20 cellular contexts compared by ENCODE assay signal in genomic region chr1:78440381-78440793, GRCh38. TPM values are rescaled to one million over a fixed set of nuclear protein-coding genes. Genes with fewer than 3 reads are reported as not detected.
DNase-seq lines count a peak whose midpoint lies in the region; ATAC-seq and TF ChIP-seq lines count a peak whose summit lies in the region.
"Had no signal": no experiment of that assay in that cellular context is flagged by ENCODE, and none has a peak within 500 bp of the region (broad histone marks: within the 10 kb centered on the region; RNA-seq: fewer than 3 reads in every experiment).

No MANE protein-coding gene starts in this region.

- ATAC-seq in HG03196 (IDR thresholded peaks at IDR 0.05; ENCODE audit: unreplicated experiment) (no peak), HG02870 (IDR thresholded peaks at IDR 0.05; ENCODE audit: unreplicated experiment) (no peak), heart right ventricle (no peak)
- ATAC-seq: activated T-cell treated with anti-CD3 and anti-CD28 coated beads, Interleukin-2, amount 50 U/mL, for 4 hours; T-helper 17 cell had no signal

- TF ChIP-seq CTCF in HFF-Myc (IDR thresholded peaks at IDR 0.05; ENCODE audit: low read depth, low read length, missing control alignments) = no peak
- no peak for TF ChIP-seq CTCF in heart right ventricle (IDR thresholded peaks at IDR 0.05)

- H3K27me3 ChIP-seq in heart right ventricle = no peaks in the 10 kb centered on the region
- H3K27me3 ChIP-seq: colonic mucosa, sigmoid colon, upper lobe of left lung had no signal

- H3K4me3 ChIP-seq in HFF-Myc (replicated peaks; ENCODE audit: low read depth, low read length) (no peak overlapping the region), heart right ventricle (no peak overlapping the region)
- H3K4me3 ChIP-seq: colonic mucosa, sigmoid colon, upper lobe of left lung had no signal

- H3K36me3 ChIP-seq in heart right ventricle = no peaks in the 10 kb centered on the region
- H3K36me3 ChIP-seq: colonic mucosa, sigmoid colon, upper lobe of left lung had no signal

- WGBS in heart right ventricle, 2 donors = 51 to 52% methylated on average over 2 of the region's 2 CpGs

- no peaks in the 10 kb centered on the region for H3K9me3 ChIP-seq in heart right ventricle
- H3K9me3 ChIP-seq: colonic mucosa, sigmoid colon, upper lobe of left lung had no signal

- peak; percentile 9 for DNase-seq in AG20443 (ENCODE audit: low spot score)
- DNase-seq in HFF-Myc (ENCODE audit: extremely low read depth, low read depth) = peak; percentile 52
- peak; percentile 55 for DNase-seq in amniotic epithelial cell (ENCODE audit: low read depth)
- peak; percentile 58 for DNase-seq in iris pigment epithelial cell (ENCODE audit: low read depth)
- no peak for DNase-seq in T-helper 1 cell
- DNase-seq in heart right ventricle = no peak
- DNase-seq: activated CD4-positive, alpha-beta memory T cell treated with anti-CD3 and anti-CD28 coated beads, Interleukin-2, amount 10 ng/mL, durations not matched to agents 7 days and 5 days; activated T-cell treated with anti-CD3 and anti-CD28 coated beads, Interleukin-2, amount 50 U/mL, for 4 hours; AML-193; colonic mucosa; naive B cell; NCI-H1930; NCI-H510A treated with DMSO at 0.1 percent for 48 hours; SHP77 treated with DMSO at 0.1 percent for 48 hours; sigmoid colon; stimulated activated CD4-positive, alpha-beta T cell treated with anti-CD3 and anti-CD28 coated beads, Interleukin-2, amount 100 ng/mL, for 24 hours; T-helper 17 cell; upper lobe of left lung had no signal

- H3K4me1 ChIP-seq in heart right ventricle = no peaks in the 10 kb centered on the region
- H3K4me1 ChIP-seq: colonic mucosa, upper lobe of left lung had no signal

- intact Hi-C loops in heart right ventricle (cut with DNase I) = no loop called here

- H3K27ac ChIP-seq in heart right ventricle = no peak overlapping the region
- H3K27ac ChIP-seq: colonic mucosa, sigmoid colon, upper lobe of left lung had no signal

RNA-seq across cellular contexts. Expression of gene PTGFR, which starts 50.4 kb away (rescaled TPM):
- 1 to 10 TPM in 1 of 10 donors, under 1 TPM in 9; 0.22 to 1.1 (median 0.53) TPM for total RNA-seq in heart right ventricle
- under 1 TPM; 0.12 to 0.51 TPM for polyA plus RNA-seq in heart right ventricle
- total RNA-seq: activated CD4-positive, alpha-beta memory T cell treated with anti-CD3 and anti-CD28 coated beads, Interleukin-2, amount 10 ng/mL, durations not matched to agents 7 days and 5 days; activated T-cell treated with anti-CD3 and anti-CD28 coated beads, Interleukin-2, amount 50 U/mL, for 4 hours; T-helper 17 cell had no signal

Comparison
In these comparisons a context has a peak if more than half of its experiments do, and no peak if none do; other contexts are left out.
1. DNase-seq: peak in AG20443 (single experiment), HFF-Myc (single experiment), amniotic epithelial cell (single experiment) and iris pigment epithelial cell (single experiment); none in T-helper 1 cell (0 of 5) and heart right ventricle (0 of 2).